ENCODE assay signal across 8 cellular contexts in genomic region chr10:79445217-79445707, GRCh38. TPM values are rescaled to one million over a fixed set of nuclear protein-coding genes. Genes with fewer than 3 reads are reported as not detected.
DNase-seq lines count a peak whose midpoint lies in the region; ATAC-seq and TF ChIP-seq lines count a peak whose summit lies in the region.

ZCCHC24 (minus strand) TSS chr10:79445624; CDS start chr10:79445440, 184 bp downstream.

- TF ChIP-seq EP300 in stomach (IDR thresholded peaks at IDR 0.05): no peak

- WGBS in right lobe of liver (ENCODE audit: insufficient coverage, low coverage, low lambda C conversion rate, missing lambda C conversion rate): no CpG with 5 or more reads among the region's 62 CpGs
- 0 to 1% (median 1%) methylated on average over 16 to 61 of the region's 62 CpGs; no CpG with 5 or more reads in 1 of the 5 donors for WGBS in stomach, 5 donors

- BruUV-seq in PC-3 (replicated peaks; lab: Mats Ljungman, UMichigan): no TSS peak

- TF ChIP-seq CTCF in AG04449 (IDR thresholded peaks at IDR 0.05; ENCODE audit: insufficient read depth, low read length, missing control alignments) (no peak), PC-3 (conservative IDR thresholded peaks at IDR 0.05; ENCODE audit: low read depth, low read length) (no peak), right lobe of liver (IDR thresholded peaks at IDR 0.05) (no peak), stomach (IDR thresholded peaks at IDR 0.05) (no peak)

- H3K9me3 ChIP-seq in PC-3 (ENCODE audit: low read length): no peaks in the 10 kb centered on the region
- no peaks in the 10 kb centered on the region for H3K9me3 ChIP-seq in right lobe of liver
- no peaks in the 10 kb centered on the region for H3K9me3 ChIP-seq in stomach

- peak within 1 kb of the TSS; percentile 82 for H2AFZ ChIP-seq in PC-3 (ENCODE audit: low read length)

- H3K4me3 ChIP-seq in AG04449 (ENCODE audit: low read depth, low read length): peak within 1 kb of the TSS; percentile 79
- peak within 1 kb of the TSS; percentile 70 for H3K4me3 ChIP-seq in PC-3 (ENCODE audit: low read length)
- peak within 1 kb of the TSS; percentile 90 to 93 (median 92) for H3K4me3 ChIP-seq in right lobe of liver
- H3K4me3 ChIP-seq in stomach: peak within 1 kb of the TSS; percentile 89 to 94 (median 92)

- peaks cover 39% of the 10 kb centered on the region for H3K79me2 ChIP-seq in PC-3 (ENCODE audit: low read length)

- H3K4me1 ChIP-seq in PC-3 (ENCODE audit: insufficient read depth, low read length): peaks cover 60% of the 10 kb centered on the region
- peaks cover 0 to 41% (median 11%) of the 10 kb centered on the region in 4 donors for H3K4me1 ChIP-seq in right lobe of liver
- peaks cover 37 to 70% (median 62%) of the 10 kb centered on the region in 4 donors for H3K4me1 ChIP-seq in stomach

- H3K27ac ChIP-seq in PC-3 (ENCODE audit: low read length): peak within 1 kb of the TSS; percentile 15
- H3K27ac ChIP-seq in cingulate gyrus (ENCODE audit: low read depth, low read length): peak within 1 kb of the TSS; percentile 95
- peak within 1 kb of the TSS; percentile 79 to 87 (median 80) for H3K27ac ChIP-seq in right lobe of liver
- peak within 1 kb of the TSS; percentile 91 to 99 (median 96) for H3K27ac ChIP-seq in stomach

- TF ChIP-seq POLR2A in GM18526 (IDR thresholded peaks at IDR 0.05; ENCODE audit: extremely low read depth, insufficient read length) (peak; percentile 49), right lobe of liver (IDR thresholded peaks at IDR 0.05) (peak; percentile 97), stomach (IDR thresholded peaks at IDR 0.05) (no peak)

- H3K27me3 ChIP-seq in PC-3 (ENCODE audit: low read length) (no peaks in the 10 kb centered on the region), right lobe of liver (no peaks in the 10 kb centered on the region), stomach (no peaks in the 10 kb centered on the region)

- POLR2A ChIA-PET in AG04449 (lab: Yijun Ruan, JAX) (interaction anchor here (0.9 to 1.8 kb wide), 8 partner anchors 11 to 55 kb away, joined by 3 to 11 read pairs (median 4); no protein-coding TSS in a partner anchor), PC-3 (lab: Charles Lee; ENCODE audit: unreplicated experiment) (interaction anchor here (0.6 to 1.0 kb wide), 5 partner anchors 9 to 713 kb away, joined by 3 to 5 read pairs (median 3); no protein-coding TSS in a partner anchor)

- peak; percentile 32 for ATAC-seq in HG02884 (IDR thresholded peaks at IDR 0.05; ENCODE audit: unreplicated experiment)
- ATAC-seq in PC-3: peak; percentile 37
- peak; percentile 1 to 15 (median 4) for ATAC-seq in right lobe of liver

- H3K36me3 ChIP-seq in PC-3 (ENCODE audit: low read depth, low read length) (no peaks in the 10 kb centered on the region), right lobe of liver (no peaks in the 10 kb centered on the region), stomach (no peaks in the 10 kb centered on the region)

- intact Hi-C loops in PC-3 (cut with micrococcal nuclease): loop anchor here (1.0 to 10.0 kb wide), 10 partner anchors 22 to 1400 kb away; partner anchors contain the start of genes ANXA11, TMEM254 and ZMIZ1
- intact Hi-C loops in right lobe of liver (cut with DNase I): no loop called here
- intact Hi-C loops in stomach (cut with DNase I; ENCODE audit: low total_unique reads): no loop called here

- H3F3A ChIP-seq in PC-3 (ENCODE audit: low read length, unreplicated experiment): no peaks in the 10 kb centered on the region

- H4K20me1 ChIP-seq in PC-3 (ENCODE audit: low read length): peaks cover 12% of the 10 kb centered on the region; the same call in 1 of the 2 replicates

- peak within 1 kb of the TSS; percentile 46 for H3K9ac ChIP-seq in PC-3 (ENCODE audit: low read length)

- H3K9me2 ChIP-seq in PC-3 (replicated peaks; ENCODE audit: low read length): no peaks in the 10 kb centered on the region

- CTCF ChIA-PET in AG04449 (lab: Yijun Ruan, JAX): interaction anchor here (1.0 to 3.6 kb wide), 2 partner anchors 11 to 71 kb away, joined by 3 to 18 read pairs; no protein-coding TSS in a partner anchor
- CTCF ChIA-PET in PC-3 (lab: Charles Lee): interaction anchor here (0.6 to 2.0 kb wide), 10 partner anchors 8 to 72 kb away, joined by 3 to 20 read pairs (median 4); no protein-coding TSS in a partner anchor

- no peak for DNase-seq in AG04449 (ENCODE audit: low read depth, low spot score)
- peak; percentile 89 for DNase-seq in PC-3
- DNase-seq in right lobe of liver: peak in 1 of 3 donors; percentile 79
- DNase-seq in stomach: peak; percentile 65
- DNase-seq in inferior parietal cortex (ENCODE audit: extremely low spot score): no peak

- peak within 1 kb of the TSS; percentile 87 for H3K4me2 ChIP-seq in PC-3 (ENCODE audit: low read length)

RNA-seq across cellular contexts. Expression of gene ZCCHC24, which starts in this region (rescaled TPM):
- total RNA-seq in PC-3 (2014; rRNA removed): 32.9 and 40.7 TPM in 2 replicates
- total RNA-seq in right lobe of liver: 10 to 100 TPM; 19.8 to 33.6 (median 22.7) TPM
- 10 to 100 TPM in 4 of 5 donors, 1 to 10 TPM in 1; 9.7 to 60.3 (median 28.0) TPM for total RNA-seq in stomach
- polyA plus RNA-seq in stomach: 10 to 100 TPM; 13.3 to 53.0 (median 45.3) TPM

Comparison
In these comparisons a context has a peak if more than half of its experiments do, and no peak if none do; other contexts are left out.
1. DNase-seq: peak in PC-3 (single experiment) and stomach (single experiment); none in AG04449 (single experiment) and inferior parietal cortex (single experiment).
2. POLR2A ChIP-seq: peak in GM18526 (single experiment) and right lobe of liver (single experiment); none in stomach (0 of 4).
3. H3K27ac ChIP-seq: peak in every context shown above with its lines; median percentile 96 in stomach; 95 in cingulate gyrus; 80 in right lobe of liver; 15 in PC-3.
4. Peak in every context shown above with its lines, with median percentiles within 50 percentile points of each other: H3K4me3 ChIP-seq and ATAC-seq.